Comparison of ENCODE assay signal across 9 cellular contexts in the genomic region with DNA sequence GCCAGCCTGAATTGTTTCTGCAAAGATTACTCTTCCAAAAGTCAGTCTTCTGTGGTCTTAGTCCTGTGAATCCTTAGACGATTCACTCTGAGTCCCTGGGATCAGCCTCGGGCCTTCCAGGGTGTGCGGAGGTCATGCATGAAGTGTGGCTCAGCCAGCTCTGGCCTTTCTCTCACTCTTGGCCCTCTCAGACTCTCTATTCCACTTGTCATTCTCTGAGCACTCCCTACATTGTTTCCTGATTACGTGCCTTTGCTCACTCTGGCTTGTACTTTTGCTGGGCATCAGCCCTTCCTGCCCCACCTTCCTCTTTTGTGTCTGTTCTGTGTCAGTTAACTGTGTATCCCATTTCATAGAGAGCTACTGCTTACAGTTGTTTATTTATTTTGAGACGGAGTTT. TPM values are rescaled to one million over a fixed set of nuclear protein-coding genes. Genes with fewer than 3 reads are reported as not detected.
DNase-seq lines count a peak whose midpoint lies in the region; ATAC-seq and TF ChIP-seq lines count a peak whose summit lies in the region.
"Had no signal": no experiment of that assay in that cellular context is flagged by ENCODE, and none has a peak within 500 bp of the region (broad histone marks: within the 10 kb centered on the region; RNA-seq: fewer than 3 reads in every experiment).

No MANE protein-coding gene starts in this region.

- ATAC-seq in lower lobe of right lung = peak; percentile 93
- ATAC-seq in aorta (ENCODE audit: low FRiP score) = peak; percentile 53
- ATAC-seq: activated T-helper 17 cell treated with anti-CD3 and anti-CD28 coated beads, Interleukin-2, amount 50 U/mL, for 72 hours had no signal

- H3K4me3 ChIP-seq in lower lobe of right lung (no peak overlapping the region), aorta (ENCODE audit: low read length in 2 of 2) (no peak overlapping the region)

- H3K4me3 Mint-ChIP-seq in activated naive CD8-positive, alpha-beta T cell = peak overlapping the region; percentile 33
- H3K4me3 Mint-ChIP-seq in activated naive CD8-positive, alpha-beta T cell treated with anti-CD3 and anti-CD28 coated beads for 36 hours = no peak overlapping the region
- H3K4me3 Mint-ChIP-seq in chondrocyte (ENCODE audit: unreplicated experiment) (no peak overlapping the region), glutamatergic neuron (ENCODE audit: unreplicated experiment) (no peak overlapping the region)
- H3K4me3 Mint-ChIP-seq: activated T-helper 17 cell treated with anti-CD3 and anti-CD28 coated beads, Interleukin-2, amount 50 U/mL, for 72 hours had no signal

- no peaks in the 10 kb centered on the region for H3K36me3 Mint-ChIP-seq in activated naive CD8-positive, alpha-beta T cell
- no peaks in the 10 kb centered on the region for H3K36me3 Mint-ChIP-seq in activated naive CD8-positive, alpha-beta T cell treated with anti-CD3 and anti-CD28 coated beads for 36 hours
- H3K36me3 Mint-ChIP-seq in chondrocyte (ENCODE audit: low read depth) (no peaks in the 10 kb centered on the region), glutamatergic neuron (ENCODE audit: unreplicated experiment) (no peaks in the 10 kb centered on the region)

- H3K36me3 ChIP-seq in lower lobe of right lung (no peaks in the 10 kb centered on the region), aorta (ENCODE audit: control insufficient read depth in 1 of 2, insufficient read depth in 2 of 2, low read length in 1 of 2) (no peaks in the 10 kb centered on the region)

- H3K9me3 Mint-ChIP-seq in activated naive CD8-positive, alpha-beta T cell (ENCODE audit: low read depth) = no peaks in the 10 kb centered on the region
- no peaks in the 10 kb centered on the region for H3K9me3 Mint-ChIP-seq in activated naive CD8-positive, alpha-beta T cell treated with anti-CD3 and anti-CD28 coated beads for 36 hours
- H3K9me3 Mint-ChIP-seq in chondrocyte (ENCODE audit: low read depth) (no peaks in the 10 kb centered on the region), glutamatergic neuron (ENCODE audit: unreplicated experiment) (peaks cover 26% of the 10 kb centered on the region)
- H3K9me3 Mint-ChIP-seq: activated T-helper 17 cell treated with anti-CD3 and anti-CD28 coated beads, Interleukin-2, amount 50 U/mL, for 72 hours had no signal

- intact Hi-C loops in lower lobe of right lung (cut with DNase I) (no loop called here), aorta (cut with DNase I) (no loop called here)

- no peaks in the 10 kb centered on the region for H3K27me3 ChIP-seq in lower lobe of right lung (ENCODE audit: low read depth)
- H3K27me3 ChIP-seq in aorta (ENCODE audit: control insufficient read depth in 1 of 2, insufficient read depth in 2 of 2, low read length in 1 of 2) = no peaks in the 10 kb centered on the region

- peak overlapping the region; percentile 73 for H3K27ac ChIP-seq in lower lobe of right lung
- H3K27ac ChIP-seq in aorta (ENCODE audit: low read depth in 1 of 2, low read length in 2 of 2) = no peak overlapping the region

- TF ChIP-seq CTCF in chondrocyte (IDR thresholded peaks at IDR 0.05) (no peak), lower lobe of right lung (IDR thresholded peaks at IDR 0.05) (no peak), glutamatergic neuron (IDR thresholded peaks at IDR 0.05; ENCODE audit: partially characterized antibody, unreplicated experiment) (no peak)

- H3K27ac Mint-ChIP-seq in activated naive CD8-positive, alpha-beta T cell = peak overlapping the region; percentile 35
- H3K27ac Mint-ChIP-seq in activated naive CD8-positive, alpha-beta T cell treated with anti-CD3 and anti-CD28 coated beads for 36 hours = no peak overlapping the region
- H3K27ac Mint-ChIP-seq in chondrocyte (ENCODE audit: unreplicated experiment) = peak overlapping the region; percentile 67
- H3K27ac Mint-ChIP-seq in glutamatergic neuron (ENCODE audit: unreplicated experiment) = no peak overlapping the region

- peaks cover 87% of the 10 kb centered on the region for H3K4me1 Mint-ChIP-seq in activated naive CD8-positive, alpha-beta T cell (ENCODE audit: low read depth)
- peaks cover 58% of the 10 kb centered on the region for H3K4me1 Mint-ChIP-seq in activated naive CD8-positive, alpha-beta T cell treated with anti-CD3 and anti-CD28 coated beads for 36 hours
- H3K4me1 Mint-ChIP-seq in chondrocyte (ENCODE audit: low read depth) (peaks cover 25% of the 10 kb centered on the region), glutamatergic neuron (ENCODE audit: low read depth, unreplicated experiment) (peaks cover 53% of the 10 kb centered on the region)

- 67 to 85% methylated on average over 5 of the region's 5 CpGs for WGBS in aorta, 2 donors

- DNase-seq in activated naive CD8-positive, alpha-beta T cell treated with anti-CD3 and anti-CD28 coated beads for 36 hours = no peak
- no peak for DNase-seq in chondrocyte (ENCODE audit: low spot score)
- peak; percentile 51 for DNase-seq in lower lobe of right lung
- no peak for DNase-seq in aorta
- DNase-seq in DMS79 (lab: John Stamatoyannopoulos, UW) = no peak
- no peak for DNase-seq in glutamatergic neuron
- DNase-seq in NCI-H2171 treated with DMSO at 0.1 percent for 48 hours (lab: John Stamatoyannopoulos, UW) = no peak

- H3K4me1 ChIP-seq in lower lobe of right lung = peaks cover 67% of the 10 kb centered on the region
- H3K4me1 ChIP-seq in aorta (ENCODE audit: control insufficient read depth in 1 of 2, insufficient read depth in 2 of 2, low read length in 2 of 2) = peaks cover 0 to 8% of the 10 kb centered on the region in 2 donors

- H3K9me3 ChIP-seq in lower lobe of right lung = no peaks in the 10 kb centered on the region
- no peaks in the 10 kb centered on the region for H3K9me3 ChIP-seq in aorta (ENCODE audit: control insufficient read depth, low read length)

- H3K27me3 Mint-ChIP-seq in activated naive CD8-positive, alpha-beta T cell = no peaks in the 10 kb centered on the region
- no peaks in the 10 kb centered on the region for H3K27me3 Mint-ChIP-seq in activated naive CD8-positive, alpha-beta T cell treated with anti-CD3 and anti-CD28 coated beads for 36 hours
- no peaks in the 10 kb centered on the region for H3K27me3 Mint-ChIP-seq in chondrocyte (ENCODE audit: low read depth)
- peaks cover 2% of the 10 kb centered on the region for H3K27me3 Mint-ChIP-seq in glutamatergic neuron (ENCODE audit: unreplicated experiment)
- H3K27me3 Mint-ChIP-seq: activated T-helper 17 cell treated with anti-CD3 and anti-CD28 coated beads, Interleukin-2, amount 50 U/mL, for 72 hours had no signal

RNA-seq across cellular contexts. Expression of a gene that starts 36.0 kb away (rescaled TPM):
- 10 to 100 TPM; 52.1 to 55.2 TPM for total RNA-seq in activated naive CD8-positive, alpha-beta T cell treated with anti-CD3 and anti-CD28 coated beads for 36 hours
- total RNA-seq in chondrocyte (68.7 to 76.0 TPM (median 74.6 TPM) in 3 replicates), lower lobe of right lung (64.5 TPM), aorta (10 to 100 TPM; 71.9 to 95.9 TPM), glutamatergic neuron (ENCODE audit: unreplicated experiment) (219 TPM)
- polyA plus RNA-seq in aorta = 10 to 100 TPM; 25.5 to 36.8 TPM

Comparison
In these comparisons a context has a peak if more than half of its experiments do, and no peak if none do; other contexts are left out.
1. H3K27ac Mint-ChIP-seq: peak in activated naive CD8-positive, alpha-beta T cell (single experiment) and chondrocyte (single experiment); none in activated naive CD8-positive, alpha-beta T cell treated with anti-CD3 and anti-CD28 coated beads for 36 hours (single experiment) and glutamatergic neuron (single experiment).